Comparison of ENCODE assay signal across 8 cellular contexts in the genomic region with DNA sequence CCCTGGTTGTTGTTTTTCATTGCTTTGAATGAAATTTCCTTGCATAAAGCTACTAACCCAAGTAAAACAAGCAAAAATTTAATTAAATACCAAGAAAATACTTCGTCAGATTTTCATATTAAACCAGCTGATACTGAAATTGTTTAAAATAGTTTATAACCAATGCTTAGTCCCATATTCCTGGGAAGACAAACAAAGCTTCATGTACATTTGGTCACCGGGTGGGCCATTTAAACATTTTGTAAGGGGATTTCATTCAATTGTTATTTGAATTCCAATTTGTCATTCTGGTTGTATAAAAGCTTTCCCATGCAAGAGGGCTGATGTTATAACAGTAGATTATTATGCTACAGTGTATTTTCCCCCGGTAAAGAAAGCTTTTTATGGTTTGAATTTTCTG. TPM values are rescaled to one million over a fixed set of nuclear protein-coding genes. Genes with fewer than 3 reads are reported as not detected.
DNase-seq lines count a peak whose midpoint lies in the region; ATAC-seq, FAIRE-seq and TF ChIP-seq lines count a peak whose summit lies in the region.

No MANE protein-coding gene starts in this region.

- H3K27me3 ChIP-seq in HepG2 (ENCODE audit: control insufficient read depth in 1 of 2, insufficient read depth in 2 of 2, low read length in 2 of 2) = no peaks in the 10 kb centered on the region; a peak in 1 of 5 replicates

- H3K27me3 Mint-ChIP-seq in activated naive CD4-positive, alpha-beta T cell treated with anti-CD3 and anti-CD28 coated beads for 36 hours (ENCODE audit: low read depth) = no peaks in the 10 kb centered on the region
- H3K27me3 Mint-ChIP-seq in activated T-helper 17 cell treated with anti-CD3 and anti-CD28 coated beads, Interleukin-2, amount 50 U/mL, for 72 hours = no peaks in the 10 kb centered on the region

- intact Hi-C loops in activated naive CD4-positive, alpha-beta T cell treated with anti-CD3 and anti-CD28 coated beads for 36 hours (cut with micrococcal nuclease) = loop anchor here (1.0 to 5.0 kb wide), 8 partner anchors 10 to 1770 kb away; partner anchors contain the start of genes DZANK1, MGME1, POLR3F and SEC23B
- intact Hi-C loops in HepG2 (cut with micrococcal nuclease; ENCODE audit: unreplicated experiment) = loop anchor here (1.0 to 2.0 kb wide), 3 partner anchors 10 to 69 kb away; partner anchors contain the start of genes DZANK1, POLR3F and SEC23B

- POLR2A ChIA-PET in HepG2 (lab: Yijun Ruan, JAX) = interaction anchor here (0.9 to 4.6 kb wide), 8 partner anchors 9 to 209 kb away, joined by 4 to 215 read pairs (median 8); partner anchors contain the start of genes DZANK1, POLR3F, SEC23B and SMIM26

- H3K27ac ChIP-seq in HepG2 (ENCODE audit: extremely low read length, insufficient read depth, low read length) = no peak overlapping the region
- peak overlapping the region; percentile 36 for H3K27ac ChIP-seq in temporal lobe (ENCODE audit: low read depth, low read length)

- peak overlapping the region; percentile 83 for H3K4me2 ChIP-seq in HepG2 (ENCODE audit: low read depth, low read length)

- TF ChIP-seq RAD21 in HepG2 (CRISPR knock-in tag; IDR thresholded peaks at IDR 0.05) = no peak

- FAIRE-seq in HepG2 (lab: Jason Lieb, UNC) = no peak

- WGBS in HepG2 (ENCODE audit: low lambda C conversion rate) = 83% methylated on average over 3 of the region's 3 CpGs

- peak overlapping the region; percentile 95 for H2AFZ ChIP-seq in HepG2 (ENCODE audit: low read length)

- TF ChIP-seq EP300 in HepG2 (IDR thresholded peaks at IDR 0.05; ENCODE audit: low read depth in 2 of 2, low read length in 2 of 2) (no peak), HepG2 (CRISPR knock-in tag; IDR thresholded peaks at IDR 0.05; ENCODE audit: borderline replicate concordance) (no peak)

- no peak for TF ChIP-seq POLR2A in HepG2 (IDR thresholded peaks at IDR 0.05; ENCODE audit: insufficient read depth in 1 of 2, low read depth in 2 of 2, low read length in 2 of 2)

- BruUV-seq in HepG2 (replicated peaks; lab: Mats Ljungman, UMichigan) = no TSS peak

- H3K4me3 ChIP-seq in HepG2 (replicated peaks in 1 of 3; ENCODE audit: insufficient read depth in 1 of 3, low read depth in 2 of 3, low read length in 3 of 3) = peak overlapping the region in 2 of 3 experiments; percentile 91 to 92; a peak in 3 of 6 replicates

- CTCF ChIA-PET in activated naive CD4-positive, alpha-beta T cell treated with anti-CD3 and anti-CD28 coated beads for 36 hours (lab: Charles Lee) = interaction anchor here (1.5 to 2.9 kb wide), 3 partner anchors 9 to 31 kb away, joined by 3 to 15 read pairs (median 7); partner anchors contain the start of genes DZANK1, POLR3F and SEC23B
- CTCF ChIA-PET in HepG2 (lab: Yijun Ruan, JAX; ENCODE audit: low intra/inter-chr PET ratio, low total read pairs) = no interaction called here

- in situ Hi-C loops in HepG2 (cut with HindIII; ENCODE audit: extremely low pct_ligation_motif_present, low pct_unique_long_range_greater_than_20kb) = no loop called here

- TF ChIP-seq CTCF in HepG2 (CRISPR knock-in tag; IDR thresholded peaks at IDR 0.05) = no peak

- H3K9me3 Mint-ChIP-seq in activated naive CD4-positive, alpha-beta T cell treated with anti-CD3 and anti-CD28 coated beads for 36 hours = no peaks in the 10 kb centered on the region
- no peaks in the 10 kb centered on the region for H3K9me3 Mint-ChIP-seq in activated naive CD4-positive, alpha-beta T cell treated with anti-CD3 and anti-CD28 coated beads, Interleukin-2, amount 50 U/mL, for 72 hours
- H3K9me3 Mint-ChIP-seq in activated T-helper 17 cell treated with anti-CD3 and anti-CD28 coated beads, Interleukin-2, amount 50 U/mL, for 72 hours = no peaks in the 10 kb centered on the region

- peaks cover 9 to 14% of the 10 kb centered on the region in 2 experiments for H3K36me3 ChIP-seq in HepG2 (replicated peaks in 1 of 2; ENCODE audit: control insufficient read depth in 1 of 2, insufficient read depth in 2 of 2, low read length in 2 of 2)

- no peaks in the 10 kb centered on the region for H3K9me3 ChIP-seq in HepG2 (ENCODE audit: low read length)

- H3K4me1 Mint-ChIP-seq in activated naive CD4-positive, alpha-beta T cell treated with anti-CD3 and anti-CD28 coated beads for 36 hours (ENCODE audit: low read depth) = peaks cover 11% of the 10 kb centered on the region
- peaks cover 7% of the 10 kb centered on the region for H3K4me1 Mint-ChIP-seq in activated T-helper 17 cell treated with anti-CD3 and anti-CD28 coated beads, Interleukin-2, amount 50 U/mL, for 72 hours

- H3K79me2 ChIP-seq in HepG2 (ENCODE audit: insufficient read depth, low read length) = peaks cover 10% of the 10 kb centered on the region

- peaks cover 7% of the 10 kb centered on the region for H3K36me3 Mint-ChIP-seq in activated naive CD4-positive, alpha-beta T cell treated with anti-CD3 and anti-CD28 coated beads for 36 hours (ENCODE audit: low read depth)
- peaks cover 7 to 15% of the 10 kb centered on the region in 2 donors for H3K36me3 Mint-ChIP-seq in activated naive CD4-positive, alpha-beta T cell treated with anti-CD3 and anti-CD28 coated beads, Interleukin-2, amount 50 U/mL, for 72 hours
- peaks cover 13% of the 10 kb centered on the region for H3K36me3 Mint-ChIP-seq in activated T-helper 17 cell treated with anti-CD3 and anti-CD28 coated beads, Interleukin-2, amount 50 U/mL, for 72 hours (ENCODE audit: low read depth)

- DNase-seq in activated naive CD4-positive, alpha-beta T cell treated with anti-CD3 and anti-CD28 coated beads for 36 hours = no peak
- no peak for DNase-seq in activated naive CD4-positive, alpha-beta T cell treated with anti-CD3 and anti-CD28 coated beads, Interleukin-2, amount 50 U/mL, for 72 hours (ENCODE audit: low spot score in 2 of 2)
- DNase-seq in HepG2 (ENCODE audit: low spot score) = no peak
- no peak for DNase-seq in stimulated activated CD4-positive, alpha-beta T cell treated with anti-CD3 and anti-CD28 coated beads, Interleukin-1b, Interleukin-23, amount 100 ng/mL, for 48 hours
- DNase-seq in stimulated activated CD4-positive, alpha-beta T cell treated with anti-CD3 and anti-CD28 coated beads, Interleukin-2, amount 100 ng/mL, for 24 hours = no peak
- no peak for DNase-seq in ureter (ENCODE audit: low spot score)

- peak overlapping the region; percentile 91 for H3K4me3 Mint-ChIP-seq in activated naive CD4-positive, alpha-beta T cell treated with anti-CD3 and anti-CD28 coated beads for 36 hours
- peak overlapping the region; percentile 94 for H3K4me3 Mint-ChIP-seq in activated T-helper 17 cell treated with anti-CD3 and anti-CD28 coated beads, Interleukin-2, amount 50 U/mL, for 72 hours

- peak overlapping the region; percentile 84 for H3K27ac Mint-ChIP-seq in activated naive CD4-positive, alpha-beta T cell treated with anti-CD3 and anti-CD28 coated beads for 36 hours
- peak overlapping the region in 1 of 2 donors; percentile 80 for H3K27ac Mint-ChIP-seq in activated naive CD4-positive, alpha-beta T cell treated with anti-CD3 and anti-CD28 coated beads, Interleukin-2, amount 50 U/mL, for 72 hours
- peak overlapping the region; percentile 89 for H3K27ac Mint-ChIP-seq in activated T-helper 17 cell treated with anti-CD3 and anti-CD28 coated beads, Interleukin-2, amount 50 U/mL, for 72 hours

- no peaks in the 10 kb centered on the region for H4K20me1 ChIP-seq in HepG2 (ENCODE audit: insufficient read depth, low read length)

- peak overlapping the region; percentile 86 for H3K9ac ChIP-seq in HepG2 (ENCODE audit: insufficient read depth, low read depth, low read length)

- no peak for ATAC-seq in activated naive CD4-positive, alpha-beta T cell treated with anti-CD3 and anti-CD28 coated beads, Interleukin-2, amount 50 U/mL, for 72 hours
- ATAC-seq in activated T-helper 17 cell treated with anti-CD3 and anti-CD28 coated beads, Interleukin-2, amount 50 U/mL, for 72 hours (replicated peaks) = no peak
- ATAC-seq in HepG2 = no peak

- H3K4me1 ChIP-seq in HepG2 (ENCODE audit: insufficient read depth, low read length) = peaks cover 32% of the 10 kb centered on the region

RNA-seq across cellular contexts. Expression of gene RBBP9, which starts 0.6 kb away (rescaled TPM):
- 10 to 100 TPM; 17.3 to 18.1 TPM for total RNA-seq in activated naive CD4-positive, alpha-beta T cell treated with anti-CD3 and anti-CD28 coated beads for 36 hours
- total RNA-seq in activated naive CD4-positive, alpha-beta T cell treated with anti-CD3 and anti-CD28 coated beads, Interleukin-2, amount 50 U/mL, for 72 hours = 10 to 100 TPM in 1 of 2 donors, 1 to 10 TPM in 1; 7.7 to 23.8 TPM
- total RNA-seq in activated T-helper 17 cell treated with anti-CD3 and anti-CD28 coated beads, Interleukin-2, amount 50 U/mL, for 72 hours = 10 to 100 TPM; 12.5 to 18.3 TPM
- 56.3 and 99.5 TPM in 2 replicates for total RNA-seq in HepG2 (2016; rRNA removed; fragmentation: Illumina TruSeq; extraction: Trizol)
- 4.3 TPM in 2 replicates for total RNA-seq in HepG2 (2016; cell fraction: cytosol; rRNA removed; fragmentation: Illumina TruSeq; extraction: Trizol; ENCODE audit: low read depth)
- total RNA-seq in HepG2 (2016; cell fraction: insoluble cytoplasmic fraction; rRNA removed; fragmentation: Illumina TruSeq; extraction: Trizol) = 52.6 and 105 TPM in 2 replicates
- 23.9 and 26.8 TPM in 2 replicates for total RNA-seq in HepG2 (2016; cell fraction: membrane; rRNA removed; fragmentation: Illumina TruSeq; extraction: Trizol)
- total RNA-seq in HepG2 (2016; cell fraction: nucleus; rRNA removed; fragmentation: Illumina TruSeq; extraction: Trizol) = 26.3 and 26.5 TPM in 2 replicates
- polyA plus RNA-seq in HepG2 (2011; rRNA removed) = 25.1 and 28.0 TPM in 2 replicates
- polyA plus RNA-seq in HepG2 (2011; cell fraction: cytosol; rRNA removed) = 17.8 and 25.8 TPM in 2 replicates
- 13.7 and 16.4 TPM in 2 replicates for polyA plus RNA-seq in HepG2 (2011; cell fraction: nucleus; rRNA removed)
- polyA plus RNA-seq in HepG2 (2012) = 18.0 and 29.4 TPM in 2 replicates
- polyA plus RNA-seq in HepG2 (2016; cell fraction: cytosol; fragmentation: Illumina TruSeq; extraction: Trizol; ENCODE audit: low read depth) = 4.5 and 4.7 TPM in 2 replicates
- 96.0 and 96.1 TPM in 2 replicates for polyA plus RNA-seq in HepG2 (2016; cell fraction: insoluble cytoplasmic fraction; fragmentation: Illumina TruSeq; extraction: Trizol; ENCODE audit: low read depth)
- polyA plus RNA-seq in HepG2 (2016; cell fraction: membrane; fragmentation: Illumina TruSeq; extraction: Trizol; ENCODE audit: low read depth) = 15.2 and 19.7 TPM in 2 replicates
- 36.9 and 41.4 TPM in 2 replicates for polyA plus RNA-seq in HepG2 (2016; cell fraction: nucleus; fragmentation: Illumina TruSeq; extraction: Trizol; ENCODE audit: insufficient read depth, low read depth)
- 22.8 and 31.7 TPM in 2 replicates for polyA minus RNA-seq in HepG2 (2011; rRNA and poly(A)+ RNA removed; ENCODE audit: low replicate concordance)
- 26.3 and 28.9 TPM in 2 replicates for polyA minus RNA-seq in HepG2 (2011; cell fraction: cytosol; rRNA and poly(A)+ RNA removed)
- polyA minus RNA-seq in HepG2 (2011; cell fraction: nucleus; rRNA and poly(A)+ RNA removed) = 20.0 and 29.1 TPM in 2 replicates
- total RNA-seq in temporal lobe = 21.4 TPM
- 10.7 TPM for total RNA-seq in ureter

RNA-seq across cellular contexts. Expression of gene SEC23B, which starts 10.1 kb away (rescaled TPM):
- total RNA-seq in activated naive CD4-positive, alpha-beta T cell treated with anti-CD3 and anti-CD28 coated beads for 36 hours = 10 to 100 TPM; 66.9 to 69.2 TPM
- total RNA-seq in activated naive CD4-positive, alpha-beta T cell treated with anti-CD3 and anti-CD28 coated beads, Interleukin-2, amount 50 U/mL, for 72 hours = 10 to 100 TPM; 92.2 to 97.0 TPM
- 100 to 1,000 TPM in 1 of 2 donors, 10 to 100 TPM in 1; 97.7 to 105 TPM for total RNA-seq in activated T-helper 17 cell treated with anti-CD3 and anti-CD28 coated beads, Interleukin-2, amount 50 U/mL, for 72 hours
- total RNA-seq in HepG2 (2016; rRNA removed; fragmentation: Illumina TruSeq; extraction: Trizol) = 120 and 178 TPM in 2 replicates
- total RNA-seq in HepG2 (2016; cell fraction: cytosol; rRNA removed; fragmentation: Illumina TruSeq; extraction: Trizol; ENCODE audit: low read depth) = 23.7 and 30.1 TPM in 2 replicates
- total RNA-seq in HepG2 (2016; cell fraction: insoluble cytoplasmic fraction; rRNA removed; fragmentation: Illumina TruSeq; extraction: Trizol) = 116 and 173 TPM in 2 replicates
- 36.5 and 38.6 TPM in 2 replicates for total RNA-seq in HepG2 (2016; cell fraction: membrane; rRNA removed; fragmentation: Illumina TruSeq; extraction: Trizol)
- 68.1 and 72.2 TPM in 2 replicates for total RNA-seq in HepG2 (2016; cell fraction: nucleus; rRNA removed; fragmentation: Illumina TruSeq; extraction: Trizol)
- 105 and 114 TPM in 2 replicates for polyA plus RNA-seq in HepG2 (2011; rRNA removed)
- polyA plus RNA-seq in HepG2 (2011; cell fraction: cytosol; rRNA removed) = 96.7 and 107 TPM in 2 replicates
- 46.9 and 60.2 TPM in 2 replicates for polyA plus RNA-seq in HepG2 (2011; cell fraction: nucleus; rRNA removed)
- 64.6 and 76.1 TPM in 2 replicates for polyA plus RNA-seq in HepG2 (2012)
- polyA plus RNA-seq in HepG2 (2016; cell fraction: cytosol; fragmentation: Illumina TruSeq; extraction: Trizol; ENCODE audit: low read depth) = 5.2 and 5.6 TPM in 2 replicates
- 150 and 160 TPM in 2 replicates for polyA plus RNA-seq in HepG2 (2016; cell fraction: insoluble cytoplasmic fraction; fragmentation: Illumina TruSeq; extraction: Trizol; ENCODE audit: low read depth)
- polyA plus RNA-seq in HepG2 (2016; cell fraction: membrane; fragmentation: Illumina TruSeq; extraction: Trizol; ENCODE audit: low read depth) = 14.5 TPM in 2 replicates
- polyA plus RNA-seq in HepG2 (2016; cell fraction: nucleus; fragmentation: Illumina TruSeq; extraction: Trizol; ENCODE audit: insufficient read depth, low read depth) = 69.1 and 76.6 TPM in 2 replicates
- polyA minus RNA-seq in HepG2 (2011; rRNA and poly(A)+ RNA removed; ENCODE audit: low replicate concordance) = 85.8 and 156 TPM in 2 replicates
- polyA minus RNA-seq in HepG2 (2011; cell fraction: cytosol; rRNA and poly(A)+ RNA removed) = 66.9 and 68.1 TPM in 2 replicates
- 79.2 and 99.8 TPM in 2 replicates for polyA minus RNA-seq in HepG2 (2011; cell fraction: nucleus; rRNA and poly(A)+ RNA removed)
- total RNA-seq in temporal lobe = 53.8 TPM
- total RNA-seq in ureter = 63.2 TPM

RNA-seq across cellular contexts. Expression of gene POLR3F, which starts 30.4 kb away (rescaled TPM):
- 1 to 10 TPM; 7.0 to 8.3 TPM for total RNA-seq in activated naive CD4-positive, alpha-beta T cell treated with anti-CD3 and anti-CD28 coated beads for 36 hours
- total RNA-seq in activated naive CD4-positive, alpha-beta T cell treated with anti-CD3 and anti-CD28 coated beads, Interleukin-2, amount 50 U/mL, for 72 hours = 1 to 10 TPM; 2.9 to 9.0 TPM
- 1 to 10 TPM; 5.8 to 9.5 TPM for total RNA-seq in activated T-helper 17 cell treated with anti-CD3 and anti-CD28 coated beads, Interleukin-2, amount 50 U/mL, for 72 hours
- 25.5 and 31.2 TPM in 2 replicates for total RNA-seq in HepG2 (2016; rRNA removed; fragmentation: Illumina TruSeq; extraction: Trizol)
- total RNA-seq in HepG2 (2016; cell fraction: cytosol; rRNA removed; fragmentation: Illumina TruSeq; extraction: Trizol; ENCODE audit: low read depth) = 6.2 and 6.3 TPM in 2 replicates
- 24.6 and 30.9 TPM in 2 replicates for total RNA-seq in HepG2 (2016; cell fraction: insoluble cytoplasmic fraction; rRNA removed; fragmentation: Illumina TruSeq; extraction: Trizol)
- total RNA-seq in HepG2 (2016; cell fraction: membrane; rRNA removed; fragmentation: Illumina TruSeq; extraction: Trizol) = 13.7 and 18.3 TPM in 2 replicates
- 16.4 and 21.9 TPM in 2 replicates for total RNA-seq in HepG2 (2016; cell fraction: nucleus; rRNA removed; fragmentation: Illumina TruSeq; extraction: Trizol)
- polyA plus RNA-seq in HepG2 (2011; rRNA removed) = 11.7 and 12.8 TPM in 2 replicates
- 5.5 and 6.9 TPM in 2 replicates for polyA plus RNA-seq in HepG2 (2011; cell fraction: cytosol; rRNA removed)
- 4.7 and 5.7 TPM in 2 replicates for polyA plus RNA-seq in HepG2 (2011; cell fraction: nucleus; rRNA removed)
- 9.8 and 11.6 TPM in 2 replicates for polyA plus RNA-seq in HepG2 (2012)
- polyA plus RNA-seq in HepG2 (2016; cell fraction: cytosol; fragmentation: Illumina TruSeq; extraction: Trizol; ENCODE audit: low read depth) = 2.6 and 3.7 TPM in 2 replicates
- 29.7 and 32.2 TPM in 2 replicates for polyA plus RNA-seq in HepG2 (2016; cell fraction: insoluble cytoplasmic fraction; fragmentation: Illumina TruSeq; extraction: Trizol; ENCODE audit: low read depth)
- polyA plus RNA-seq in HepG2 (2016; cell fraction: membrane; fragmentation: Illumina TruSeq; extraction: Trizol; ENCODE audit: low read depth) = 8.1 TPM in 2 replicates
- polyA plus RNA-seq in HepG2 (2016; cell fraction: nucleus; fragmentation: Illumina TruSeq; extraction: Trizol; ENCODE audit: insufficient read depth, low read depth) = 26.5 and 28.9 TPM in 2 replicates
- polyA minus RNA-seq in HepG2 (2011; rRNA and poly(A)+ RNA removed; ENCODE audit: low replicate concordance) = 4.4 and 5.3 TPM in 2 replicates
- polyA minus RNA-seq in HepG2 (2011; cell fraction: cytosol; rRNA and poly(A)+ RNA removed) = 11.0 and 14.2 TPM in 2 replicates
- 24.6 and 26.0 TPM in 2 replicates for polyA minus RNA-seq in HepG2 (2011; cell fraction: nucleus; rRNA and poly(A)+ RNA removed)
- total RNA-seq in temporal lobe = 18.9 TPM
- 9.7 TPM for total RNA-seq in ureter

RNA-seq across cellular contexts. Expression of gene DZANK1, which starts 30.8 kb away (rescaled TPM):
- under 1 TPM; 0.79 to 0.94 TPM for total RNA-seq in activated naive CD4-positive, alpha-beta T cell treated with anti-CD3 and anti-CD28 coated beads for 36 hours
- 1 to 10 TPM; 1.3 to 2.4 TPM for total RNA-seq in activated naive CD4-positive, alpha-beta T cell treated with anti-CD3 and anti-CD28 coated beads, Interleukin-2, amount 50 U/mL, for 72 hours
- 1 to 10 TPM; 2.1 to 3.2 TPM for total RNA-seq in activated T-helper 17 cell treated with anti-CD3 and anti-CD28 coated beads, Interleukin-2, amount 50 U/mL, for 72 hours
- total RNA-seq in HepG2 (2016; rRNA removed; fragmentation: Illumina TruSeq; extraction: Trizol) (1.4 and 1.6 TPM in 2 replicates), temporal lobe (4.9 TPM), ureter (7.1 TPM)
- 0.81 and 0.88 TPM in 2 replicates for total RNA-seq in HepG2 (2016; cell fraction: cytosol; rRNA removed; fragmentation: Illumina TruSeq; extraction: Trizol; ENCODE audit: low read depth)
- total RNA-seq in HepG2 (2016; cell fraction: insoluble cytoplasmic fraction; rRNA removed; fragmentation: Illumina TruSeq; extraction: Trizol) = 0.91 and 1.3 TPM in 2 replicates
- 1.0 and 1.4 TPM in 2 replicates for total RNA-seq in HepG2 (2016; cell fraction: membrane; rRNA removed; fragmentation: Illumina TruSeq; extraction: Trizol)
- total RNA-seq in HepG2 (2016; cell fraction: nucleus; rRNA removed; fragmentation: Illumina TruSeq; extraction: Trizol) = 2.1 and 2.3 TPM in 2 replicates
- polyA plus RNA-seq in HepG2 (2011; rRNA removed) = 2.6 and 3.2 TPM in 2 replicates
- polyA plus RNA-seq in HepG2 (2011; cell fraction: cytosol; rRNA removed) = 0.97 and 1.4 TPM in 2 replicates
- polyA plus RNA-seq in HepG2 (2011; cell fraction: nucleus; rRNA removed) = 3.2 and 3.4 TPM in 2 replicates
- polyA plus RNA-seq in HepG2 (2012) = 1.1 and 1.3 TPM in 2 replicates
- 0.29 and 0.33 TPM in 2 replicates for polyA plus RNA-seq in HepG2 (2016; cell fraction: cytosol; fragmentation: Illumina TruSeq; extraction: Trizol; ENCODE audit: low read depth)
- polyA plus RNA-seq in HepG2 (2016; cell fraction: insoluble cytoplasmic fraction; fragmentation: Illumina TruSeq; extraction: Trizol; ENCODE audit: low read depth) = 1.4 TPM in 2 replicates
- polyA plus RNA-seq in HepG2 (2016; cell fraction: membrane; fragmentation: Illumina TruSeq; extraction: Trizol; ENCODE audit: low read depth) = 0.38 and 0.62 TPM in 2 replicates
- 4.4 and 4.5 TPM in 2 replicates for polyA plus RNA-seq in HepG2 (2016; cell fraction: nucleus; fragmentation: Illumina TruSeq; extraction: Trizol; ENCODE audit: insufficient read depth, low read depth)
- polyA minus RNA-seq in HepG2 (2011; rRNA and poly(A)+ RNA removed; ENCODE audit: low replicate concordance) = 1.3 and 1.4 TPM in 2 replicates
- polyA minus RNA-seq in HepG2 (2011; cell fraction: cytosol; rRNA and poly(A)+ RNA removed) = 0.53 and 0.79 TPM in 2 replicates
- polyA minus RNA-seq in HepG2 (2011; cell fraction: nucleus; rRNA and poly(A)+ RNA removed) = 2.4 and 2.5 TPM in 2 replicates
